ENCODE assay signal across 15 cellular contexts in the genomic region with DNA sequence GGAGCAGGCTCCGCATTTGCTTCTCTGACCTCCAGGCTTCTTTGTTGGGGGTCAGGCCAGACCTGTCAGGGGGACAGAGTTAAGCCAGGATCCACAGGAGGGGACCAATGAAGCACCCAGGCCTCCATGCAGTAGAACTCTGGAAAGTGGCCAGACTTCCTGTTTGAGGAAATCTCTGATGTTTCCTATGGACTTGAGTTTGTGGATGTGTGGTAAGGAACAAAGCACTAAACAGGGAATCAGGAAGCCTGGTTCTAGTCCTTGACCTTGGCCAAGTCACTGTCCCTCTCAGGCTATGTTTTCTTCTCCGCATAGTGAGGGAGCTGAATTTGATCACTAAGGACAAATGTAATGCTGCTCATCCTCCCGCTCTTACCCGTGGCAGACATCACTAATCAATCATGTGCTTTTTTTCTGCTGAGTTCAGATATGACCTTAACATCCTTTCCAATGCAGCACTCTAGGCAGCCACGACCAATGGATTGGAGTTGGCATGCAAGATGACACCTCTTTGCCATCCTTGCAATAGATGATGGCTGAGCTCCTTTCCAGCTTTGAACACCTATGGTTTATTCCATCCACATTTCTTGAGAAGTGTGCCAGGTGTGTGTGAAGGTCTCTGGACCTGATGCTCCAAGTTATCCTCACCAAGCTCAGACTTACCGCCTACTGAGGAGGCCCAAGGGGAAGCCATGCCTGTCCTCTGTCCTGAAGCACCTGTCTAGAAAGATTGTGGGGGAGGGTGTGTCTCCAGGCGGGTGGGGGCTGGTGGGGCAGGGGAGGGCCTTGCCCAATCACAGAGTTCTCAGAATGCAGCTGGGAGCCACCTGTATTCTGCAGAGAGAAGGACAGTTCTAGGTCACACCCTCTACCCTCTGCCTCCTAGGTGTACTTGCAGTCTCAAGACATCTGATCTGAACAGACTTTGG. TPM values are rescaled to one million over a fixed set of nuclear protein-coding genes. Genes with fewer than 3 reads are reported as not detected.
DNase-seq lines count a peak whose midpoint lies in the region; ATAC-seq and TF ChIP-seq lines count a peak whose summit lies in the region.
"Had no signal": no experiment of that assay in that cellular context is flagged by ENCODE, and none has a peak within 500 bp of the region (broad histone marks: within the 10 kb centered on the region; RNA-seq: fewer than 3 reads in every experiment).

No MANE protein-coding gene starts in this region.

- intact Hi-C loops in left ventricle myocardium inferior (cut with micrococcal nuclease) (no loop called here), right cardiac atrium (cut with DNase I) (no loop called here), vagina (cut with DNase I) (loop anchor here (5.0 kb wide), 1 partner anchor 51 kb away; a partner anchor contains a TSS)

- H3K36me3 ChIP-seq in left ventricle myocardium inferior, result no peaks in the 10 kb centered on the region
- H3K36me3 ChIP-seq in WERI-Rb-1, result peaks cover 69% of the 10 kb centered on the region
- H3K36me3 ChIP-seq in vagina, result no peaks in the 10 kb centered on the region

- ATAC-seq in right cardiac atrium, result no peak
- ATAC-seq: WTC11 had no signal

- H3K4me3 ChIP-seq in left ventricle myocardium inferior (no peak overlapping the region), right cardiac atrium (ENCODE audit: low read length) (no peak overlapping the region), WERI-Rb-1 (ENCODE audit: low read depth, low read length) (no peak overlapping the region), vagina (no peak overlapping the region)
- H3K4me3 ChIP-seq: stomach had no signal

- DNase-seq in left ventricle myocardium inferior, result no peak
- DNase-seq in right cardiac atrium, result no peak
- no peak for DNase-seq in WERI-Rb-1
- DNase-seq in islet precursor cell, result peak; percentile 26
- DNase-seq in vagina (ENCODE audit: extremely low spot score in 2 of 2), result no peak
- DNase-seq in T1000 (lab: John Stamatoyannopoulos, UW), result no peak
- DNase-seq in NCI-H1930 (lab: John Stamatoyannopoulos, UW), result no peak
- DNase-seq: activated gamma-delta T cell treated with Interleukin-2 at 50 U/mL for 16 hours, COR-L47, GOT3, naive B cell, SHP77 treated with DMSO at 0.1 percent for 48 hours, stomach had no signal

- H3K27ac ChIP-seq in left ventricle myocardium inferior (replicated peaks) (peak overlapping the region; percentile 67), right cardiac atrium (ENCODE audit: low read length) (no peak overlapping the region), WERI-Rb-1 (peak overlapping the region; percentile 96), vagina (peak overlapping the region; percentile 51)

- 81% methylated on average over 7 of the region's 7 CpGs for WGBS in right cardiac atrium

- H3K27me3 ChIP-seq in left ventricle myocardium inferior (ENCODE audit: low read depth), result peaks cover 10% of the 10 kb centered on the region
- no peaks in the 10 kb centered on the region for H3K27me3 ChIP-seq in right cardiac atrium (ENCODE audit: control insufficient read depth, insufficient read depth)
- H3K27me3 ChIP-seq in WERI-Rb-1 (ENCODE audit: insufficient read depth, low read depth, severe bottlenecking), result no peaks in the 10 kb centered on the region
- H3K27me3 ChIP-seq in vagina, result no peaks in the 10 kb centered on the region
- H3K27me3 ChIP-seq: stomach had no signal

- no peak for TF ChIP-seq CTCF in left ventricle myocardium inferior (IDR thresholded peaks at IDR 0.05; ENCODE audit: borderline replicate concordance)
- no peak for TF ChIP-seq CTCF in WERI-Rb-1 (IDR thresholded peaks at IDR 0.05; ENCODE audit: low read depth, low read length)
- no peak for TF ChIP-seq CTCF in vagina (IDR thresholded peaks at IDR 0.05)

- no peaks in the 10 kb centered on the region for H3K9me3 ChIP-seq in left ventricle myocardium inferior (replicated peaks)
- H3K9me3 ChIP-seq in right cardiac atrium (ENCODE audit: control insufficient read depth, low read length), result no peaks in the 10 kb centered on the region
- no peaks in the 10 kb centered on the region for H3K9me3 ChIP-seq in WERI-Rb-1 (ENCODE audit: severe bottlenecking)
- no peaks in the 10 kb centered on the region for H3K9me3 ChIP-seq in vagina
- H3K9me3 ChIP-seq: stomach had no signal

- TF ChIP-seq POLR2A in vagina (IDR thresholded peaks at IDR 0.05), result no peak

- H3K4me1 ChIP-seq in left ventricle myocardium inferior (peaks cover 54% of the 10 kb centered on the region), right cardiac atrium (ENCODE audit: control insufficient read depth, insufficient read depth, low read length) (no peaks in the 10 kb centered on the region), vagina (peaks cover 41% of the 10 kb centered on the region)

RNA-seq across cellular contexts. Expression of a gene that starts 9.9 kb away (rescaled TPM):
- total RNA-seq in left ventricle myocardium inferior (0.88 TPM), right cardiac atrium (1 to 10 TPM in 3 of 4 donors, under 1 TPM in 1; 0.93 to 6.3 (median 2.2) TPM), vagina (4.9 TPM)
- polyA plus RNA-seq in right cardiac atrium, result 2.0 TPM

RNA-seq across cellular contexts. Expression of a gene that starts 39.4 kb away (rescaled TPM):
- 36.3 TPM for total RNA-seq in left ventricle myocardium inferior
- 10 to 100 TPM; 36.3 to 47.1 (median 44.1) TPM for total RNA-seq in right cardiac atrium
- 36.0 TPM for polyA plus RNA-seq in right cardiac atrium
- total RNA-seq in vagina, result 30.4 TPM

RNA-seq across cellular contexts. Expression of a gene that starts 52.1 kb away (rescaled TPM):
- total RNA-seq in left ventricle myocardium inferior, result 0.41 TPM
- under 1 TPM; 0.03 to 0.06 (median 0.06) TPM for total RNA-seq in right cardiac atrium
- 0.07 TPM for polyA plus RNA-seq in right cardiac atrium
- not detected for total RNA-seq in vagina
- polyA plus RNA-seq: IgD-negative memory B cell had no signal

RNA-seq across cellular contexts. Expression of a gene that starts 53.9 kb away (rescaled TPM):
- 1.0 TPM for total RNA-seq in left ventricle myocardium inferior
- total RNA-seq in right cardiac atrium, result 1 to 10 TPM; 1.3 to 4.2 (median 1.5) TPM
- 1.1 TPM for polyA plus RNA-seq in right cardiac atrium
- total RNA-seq in vagina, result 2.9 TPM
- polyA plus RNA-seq: IgD-negative memory B cell had no signal

RNA-seq across cellular contexts. Expression of a gene that starts 55.3 kb away (rescaled TPM):
- total RNA-seq in left ventricle myocardium inferior (145 TPM), right cardiac atrium (100 to 1,000 TPM; 148 to 171 (median 162) TPM), vagina (154 TPM)
- 124 TPM for polyA plus RNA-seq in right cardiac atrium
